ENCODE assay signal across 21 cellular contexts in the genomic region with DNA sequence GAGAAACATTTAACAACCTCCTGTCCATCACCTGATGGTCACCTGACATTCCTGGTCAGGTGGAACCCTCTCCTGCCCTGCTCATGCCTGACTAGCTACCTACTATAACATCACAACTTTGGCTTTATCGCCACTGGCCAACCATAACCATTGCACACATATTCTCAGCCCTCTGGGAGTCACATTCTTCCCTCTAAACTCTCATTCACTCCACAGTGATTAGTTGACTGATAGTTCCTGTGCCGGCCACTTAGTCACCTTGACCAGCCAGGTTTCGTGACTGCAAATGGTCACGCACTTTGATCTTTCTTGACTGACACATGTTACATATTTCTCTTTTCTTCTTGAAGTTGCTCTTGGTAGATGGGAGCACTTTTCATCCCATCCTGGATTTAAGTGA. TPM values are rescaled to one million over a fixed set of nuclear protein-coding genes. Genes with fewer than 3 reads are reported as not detected.
DNase-seq lines count a peak whose midpoint lies in the region; ATAC-seq and TF ChIP-seq lines count a peak whose summit lies in the region.
"Had no signal": no experiment of that assay in that cellular context is flagged by ENCODE, and none has a peak within 500 bp of the region (broad histone marks: within the 10 kb centered on the region; RNA-seq: fewer than 3 reads in every experiment).

No MANE protein-coding gene starts in this region.

- H3K27ac ChIP-seq in caudate nucleus (ENCODE audit: low read depth, low read length) (peak overlapping the region; percentile 97), upper lobe of right lung (no peak overlapping the region), neuronal stem cell (replicated peaks; ENCODE audit: low read length) (no peak overlapping the region)
- H3K27ac ChIP-seq: 22Rv1, GM23248 had no signal

- H4K91ac ChIP-seq in neuronal stem cell (ENCODE audit: low read depth, low read length, poor library complexity), result no peak overlapping the region

- H2BK15ac ChIP-seq in neuronal stem cell (ENCODE audit: low read length), result no peak overlapping the region

- ATAC-seq in upper lobe of right lung, result no peak
- no peak for ATAC-seq in HG03175 (IDR thresholded peaks at IDR 0.05; ENCODE audit: unreplicated experiment)
- ATAC-seq: GM12878, PC-3 had no signal

- H3K79me1 ChIP-seq in neuronal stem cell (ENCODE audit: low read depth, low read length), result peaks cover 4% of the 10 kb centered on the region

- no peak overlapping the region for H3K4ac ChIP-seq in neuronal stem cell (ENCODE audit: low read length)

- WGBS in neuronal stem cell (ENCODE audit: extremely low coverage in 2 of 2, insufficient read length in 2 of 2, insufficient replicate concordance in 1 of 2), 2 donors, result no CpG with 5 or more reads among the region's 4 CpGs

- no peak overlapping the region for H2AFZ ChIP-seq in neuronal stem cell (ENCODE audit: low read length)
- H2AFZ ChIP-seq: GM23248 had no signal

- H2BK12ac ChIP-seq in neuronal stem cell (ENCODE audit: low read length), result no peak overlapping the region

- in situ Hi-C loops in ACHN (cut with HindIII; ENCODE audit: low pct_ligation_motif_present, low pct_unique_long_range_greater_than_20kb, low sequenced_read_pairs), result no loop called here

- H3K14ac ChIP-seq in neuronal stem cell (ENCODE audit: low read length), result no peak overlapping the region

- H2AK5ac ChIP-seq in neuronal stem cell (ENCODE audit: low read depth, low read length), result no peak overlapping the region

- H3K27me3 Mint-ChIP-seq in progenitor cell of endocrine pancreas, result no peaks in the 10 kb centered on the region
- H3K27me3 Mint-ChIP-seq: CD4-positive, alpha-beta memory T cell had no signal

- DNase-seq in ACHN (peak; percentile 84), caudate nucleus (lab: John Stamatoyannopoulos, UW) (no peak), progenitor cell of endocrine pancreas (ENCODE audit: low spot score, unreplicated experiment) (no peak), upper lobe of right lung (no peak), neuronal stem cell (ENCODE audit: low spot score) (no peak), NCI-H2196 treated with DMSO at 0.1 percent for 48 hours (lab: John Stamatoyannopoulos, UW; ENCODE audit: unreplicated experiment) (no peak)
- DNase-seq: CD4-positive, alpha-beta memory T cell; DND-41; GM23248; HFFc6; KBM-7; MV-4-11; NCI-H1417; NCI-H1930; NCI-H2171; NCI-H748 treated with DMSO at 0.1 percent for 48 hours; PC-3 had no signal

- H3K18ac ChIP-seq in neuronal stem cell (ENCODE audit: low read length), result no peak overlapping the region

- intact Hi-C loops in upper lobe of right lung (cut with DNase I), result no loop called here

- no peak overlapping the region for H3K9ac ChIP-seq in neuronal stem cell (ENCODE audit: low read depth, low read length, poor library complexity)
- H3K9ac ChIP-seq: GM23248 had no signal

- H3K4me2 ChIP-seq in neuronal stem cell (ENCODE audit: insufficient read depth, low read length, poor library complexity, severe bottlenecking), result no peak overlapping the region

- peak overlapping the region; percentile 10; the same call in 1 of the 2 replicates for H3K4me3 ChIP-seq in iPS-18c (ENCODE audit: insufficient read depth, low read depth, low read length)
- no peak overlapping the region for H3K4me3 ChIP-seq in upper lobe of right lung
- no peak overlapping the region for H3K4me3 ChIP-seq in neuronal stem cell (ENCODE audit: low read length in 2 of 2)
- H3K4me3 ChIP-seq: GM12878, GM23248 had no signal

- H3K36me3 ChIP-seq in upper lobe of right lung (no peaks in the 10 kb centered on the region), neuronal stem cell (replicated peaks in 1 of 2; ENCODE audit: control insufficient read depth in 2 of 2, insufficient read depth in 2 of 2, low read length in 2 of 2) (peaks cover 0 to 4% of the 10 kb centered on the region in 2 donors)

- no peak overlapping the region for H2BK5ac ChIP-seq in neuronal stem cell (ENCODE audit: low read length)

- peaks cover 3% of the 10 kb centered on the region for H3K9me3 Mint-ChIP-seq in progenitor cell of endocrine pancreas (ENCODE audit: low read depth)
- H3K9me3 Mint-ChIP-seq: HFFc6 had no signal

- H3K4me1 ChIP-seq in upper lobe of right lung (no peaks in the 10 kb centered on the region), neuronal stem cell (ENCODE audit: control insufficient read depth in 2 of 2, insufficient read depth in 1 of 2, low read depth in 1 of 2, low read length in 2 of 2) (peaks cover 9 to 10% of the 10 kb centered on the region in 2 donors)

- H3K9me3 ChIP-seq in iPS-18c (ENCODE audit: control insufficient read depth, insufficient read depth, low read length) (no peaks in the 10 kb centered on the region), upper lobe of right lung (no peaks in the 10 kb centered on the region), neuronal stem cell (replicated peaks in 1 of 2; ENCODE audit: control insufficient read depth in 2 of 2, insufficient read depth in 1 of 2, low read depth in 1 of 2, low read length in 2 of 2) (peaks cover 0 to 13% of the 10 kb centered on the region in 2 donors)

- peaks cover 34% of the 10 kb centered on the region for H3K4me1 Mint-ChIP-seq in progenitor cell of endocrine pancreas (ENCODE audit: low read depth)

- no peak for TF ChIP-seq CTCF in progenitor cell of endocrine pancreas (IDR thresholded peaks at IDR 0.05; ENCODE audit: unreplicated experiment)
- TF ChIP-seq CTCF in upper lobe of right lung (IDR thresholded peaks at IDR 0.05), result no peak

- H3K27ac Mint-ChIP-seq in progenitor cell of endocrine pancreas, result peak overlapping the region; percentile 10
- H3K27ac Mint-ChIP-seq: HFFc6 had no signal

- no peak overlapping the region for H4K8ac ChIP-seq in neuronal stem cell (ENCODE audit: low read depth, low read length)

- peaks cover 1% of the 10 kb centered on the region for H3K36me3 Mint-ChIP-seq in progenitor cell of endocrine pancreas (ENCODE audit: insufficient read depth)
- H3K36me3 Mint-ChIP-seq: CD4-positive, alpha-beta memory T cell had no signal

- no peak overlapping the region for H2BK120ac ChIP-seq in neuronal stem cell (ENCODE audit: low read depth, low read length)

- H3K23ac ChIP-seq in neuronal stem cell (ENCODE audit: low read depth, low read length, poor library complexity), result no peak overlapping the region

- H3K27me3 ChIP-seq in upper lobe of right lung (no peaks in the 10 kb centered on the region), neuronal stem cell (ENCODE audit: control insufficient read depth in 3 of 3, insufficient read depth in 3 of 3, low read depth in 1 of 3, low read length in 3 of 3) (no peaks in the 10 kb centered on the region)

- no peak overlapping the region for H3K4me3 Mint-ChIP-seq in progenitor cell of endocrine pancreas (ENCODE audit: low read depth)
- H3K4me3 Mint-ChIP-seq: CD4-positive, alpha-beta memory T cell; HFFc6 had no signal

RNA-seq across cellular contexts. Expression of a gene that starts 50.1 kb away (rescaled TPM):
- total RNA-seq in progenitor cell of endocrine pancreas, result 49.7 and 50.8 TPM in 2 replicates
- total RNA-seq in upper lobe of right lung, result 36.0 TPM
- 19.6 TPM for polyA plus RNA-seq in neuronal stem cell (2013, experiment 1 of 2)
- 20.4 TPM for polyA plus RNA-seq in neuronal stem cell (2013, experiment 2 of 2)
- total RNA-seq: GM12878 had no signal
- polyA plus RNA-seq: GM12878 had no signal
